Comparison of ENCODE assay signal across 14 cellular contexts in the genomic region with DNA sequence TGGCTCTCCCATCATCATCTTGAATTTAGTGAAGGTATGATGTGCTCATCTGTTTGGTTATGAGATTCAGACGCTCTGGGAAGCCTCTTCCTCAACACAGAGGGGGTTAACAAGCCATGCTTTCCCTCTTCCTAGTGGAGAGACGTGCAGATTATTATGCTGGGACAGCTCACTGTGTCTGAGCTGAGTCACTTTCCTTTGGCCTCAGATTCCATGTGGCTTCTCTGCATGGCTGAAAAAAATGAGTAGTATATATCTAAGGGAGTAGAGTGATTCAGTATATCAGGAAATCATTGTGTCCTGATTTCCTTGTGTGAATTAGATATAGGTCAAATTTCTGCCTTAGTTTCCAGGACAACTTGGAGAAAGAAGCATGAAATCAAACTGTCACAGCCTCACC. TPM values are rescaled to one million over a fixed set of nuclear protein-coding genes. Genes with fewer than 3 reads are reported as not detected.
DNase-seq lines count a peak whose midpoint lies in the region; ATAC-seq and TF ChIP-seq lines count a peak whose summit lies in the region.
"Had no signal": no experiment of that assay in that cellular context is flagged by ENCODE, and none has a peak within 500 bp of the region (broad histone marks: within the 10 kb centered on the region; RNA-seq: fewer than 3 reads in every experiment).

No MANE protein-coding gene starts in this region.

- H3K36me3 ChIP-seq in Panc1 (ENCODE audit: control insufficient read depth, insufficient read depth, low read length) (no peaks in the 10 kb centered on the region), transverse colon (peaks cover 0 to 8% (median 0%) of the 10 kb centered on the region in 4 donors)
- H3K36me3 ChIP-seq: prostate gland had no signal

- CTCF ChIA-PET in Panc1 (lab: Charles Lee): no interaction called here

- intact Hi-C loops in Panc1 (cut with micrococcal nuclease; ENCODE audit: unreplicated experiment) (no loop called here), transverse colon (cut with DNase I; ENCODE audit: low total_unique reads) (no loop called here)

- no peak for TF ChIP-seq POLR2A in transverse colon (IDR thresholded peaks at IDR 0.05)

- H3K27me3 ChIP-seq in Panc1 (ENCODE audit: control insufficient read depth, insufficient read depth, low read length): no peaks in the 10 kb centered on the region
- H3K27me3 ChIP-seq in transverse colon: no peaks in the 10 kb centered on the region

- H3K27ac ChIP-seq in Panc1 (ENCODE audit: low read length) (no peak overlapping the region), transverse colon (no peak overlapping the region)
- H3K27ac ChIP-seq: prostate gland had no signal

- H3K9me3 ChIP-seq in Panc1 (ENCODE audit: control insufficient read depth, insufficient read depth, low read depth, low read length) (no peaks in the 10 kb centered on the region), transverse colon (no peaks in the 10 kb centered on the region)
- H3K9me3 ChIP-seq: Caco-2, prostate gland had no signal

- WGBS in transverse colon (ENCODE audit: low coverage in 1 of 2), 2 donors: 80% methylated on average over 2 of the region's 2 CpGs; no CpG with 5 or more reads in 1 of the 2 donors

- no peak for TF ChIP-seq CTCF in Panc1 (IDR thresholded peaks at IDR 0.05)
- TF ChIP-seq CTCF in epithelial cell of proximal tubule (conservative IDR thresholded peaks at IDR 0.05; ENCODE audit: low read depth, low read length): no peak
- TF ChIP-seq CTCF in transverse colon (IDR thresholded peaks at IDR 0.05): no peak

- in situ Hi-C loops in Panc1 (cut with HindIII; ENCODE audit: low pct_unique_long_range_greater_than_20kb, low sequenced_read_pairs): no loop called here
- in situ Hi-C loops in transverse colon (cut with MboI; ENCODE audit: low pct_ligation_motif_present in 1 of 4, low pct_unique_long_range_greater_than_20kb in 1 of 4, low sequenced_read_pairs in 3 of 4): no loop called here

- TF ChIP-seq EP300 in transverse colon (IDR thresholded peaks at IDR 0.05; ENCODE audit: low read depth): no peak

- peak; percentile 56; the same call in 1 of the 2 replicates for ATAC-seq in Panc1
- ATAC-seq in GM18520 (IDR thresholded peaks at IDR 0.05; ENCODE audit: unreplicated experiment): no peak
- ATAC-seq in GM21528 (IDR thresholded peaks at IDR 0.05; ENCODE audit: low FRiP score, unreplicated experiment): no peak
- ATAC-seq: Right ventricle myocardium inferior had no signal

- BruUV-seq in Panc1 (replicated peaks; lab: Mats Ljungman, UMichigan): no TSS peak

- POLR2A ChIA-PET in Panc1 (lab: Charles Lee): no interaction called here

- DNase-seq in EL (peak; percentile 82), Panc1 (ENCODE audit: low read depth, low spot score) (peak; percentile 12), epithelial cell of proximal tubule (ENCODE audit: low read depth) (peak; percentile 37), renal cortical epithelial cell (ENCODE audit: low read depth) (peak; percentile 82), transverse colon (no peak), NCI-H1048 (lab: John Stamatoyannopoulos, UW) (no peak)
- DNase-seq: Caco-2, midbrain, NCI-H1092 treated with DMSO at 0.1 percent for 48 hours, NCI-H510A treated with DMSO at 0.1 percent for 48 hours had no signal

- no peak overlapping the region for H3K4me3 ChIP-seq in Panc1 (ENCODE audit: low read depth in 2 of 2, low read length in 2 of 2)
- no peak overlapping the region for H3K4me3 ChIP-seq in epithelial cell of proximal tubule (ENCODE audit: low read depth, low read length)
- H3K4me3 ChIP-seq in transverse colon: no peak overlapping the region
- H3K4me3 ChIP-seq: prostate gland had no signal

- H3K4me1 ChIP-seq in Panc1 (ENCODE audit: control insufficient read depth, insufficient read depth, low read length): no peaks in the 10 kb centered on the region
- no peaks in the 10 kb centered on the region for H3K4me1 ChIP-seq in transverse colon
- H3K4me1 ChIP-seq: Caco-2, prostate gland had no signal

RNA-seq across cellular contexts. Expression of a gene that starts 52.6 kb away (rescaled TPM):
- 19.0 TPM for total RNA-seq in Panc1 (2021; ENCODE audit: unreplicated experiment)
- polyA plus RNA-seq in Panc1 (2012; ENCODE audit: insufficient read length): 12.3 TPM
- total RNA-seq in epithelial cell of proximal tubule: 10.8 and 15.5 TPM in 2 replicates
- 25.7 and 28.0 TPM in 2 replicates for total RNA-seq in renal cortical epithelial cell
- total RNA-seq in transverse colon: 10 to 100 TPM in 3 of 4 donors, 1 to 10 TPM in 1; 3.7 to 21.6 (median 15.2) TPM

RNA-seq across cellular contexts. Expression of a gene that starts 52.7 kb away (rescaled TPM):
- total RNA-seq in Panc1 (2021; ENCODE audit: unreplicated experiment): 2.3 TPM
- polyA plus RNA-seq in Panc1 (2012; ENCODE audit: insufficient read length): 0.98 TPM
- total RNA-seq in epithelial cell of proximal tubule: 1.4 and 4.5 TPM in 2 replicates
- 1.6 and 10.0 TPM in 2 replicates for total RNA-seq in renal cortical epithelial cell
- total RNA-seq in transverse colon: 10 to 100 TPM; 12.0 to 32.0 (median 23.2) TPM

Comparison
In these comparisons a context has a peak if more than half of its experiments do, and no peak if none do; other contexts are left out.
1. DNase-seq: peak in EL (single experiment), Panc1 (single experiment), epithelial cell of proximal tubule (single experiment) and renal cortical epithelial cell (single experiment); none in transverse colon (single experiment) and NCI-H1048 (single experiment).